1 cellular context compared by ENCODE assay signal in genomic region chr3:131957980-131958379, GRCh38.
TF ChIP-seq lines count a peak whose summit lies in the region.

No MANE protein-coding gene starts in this region.

TF ChIP-seq in GM12878, 131 proteins besides CTCF, POLR2A, EP300 and RAD21 (continued from another document):
- TF ChIP-seq, protein P1, sequence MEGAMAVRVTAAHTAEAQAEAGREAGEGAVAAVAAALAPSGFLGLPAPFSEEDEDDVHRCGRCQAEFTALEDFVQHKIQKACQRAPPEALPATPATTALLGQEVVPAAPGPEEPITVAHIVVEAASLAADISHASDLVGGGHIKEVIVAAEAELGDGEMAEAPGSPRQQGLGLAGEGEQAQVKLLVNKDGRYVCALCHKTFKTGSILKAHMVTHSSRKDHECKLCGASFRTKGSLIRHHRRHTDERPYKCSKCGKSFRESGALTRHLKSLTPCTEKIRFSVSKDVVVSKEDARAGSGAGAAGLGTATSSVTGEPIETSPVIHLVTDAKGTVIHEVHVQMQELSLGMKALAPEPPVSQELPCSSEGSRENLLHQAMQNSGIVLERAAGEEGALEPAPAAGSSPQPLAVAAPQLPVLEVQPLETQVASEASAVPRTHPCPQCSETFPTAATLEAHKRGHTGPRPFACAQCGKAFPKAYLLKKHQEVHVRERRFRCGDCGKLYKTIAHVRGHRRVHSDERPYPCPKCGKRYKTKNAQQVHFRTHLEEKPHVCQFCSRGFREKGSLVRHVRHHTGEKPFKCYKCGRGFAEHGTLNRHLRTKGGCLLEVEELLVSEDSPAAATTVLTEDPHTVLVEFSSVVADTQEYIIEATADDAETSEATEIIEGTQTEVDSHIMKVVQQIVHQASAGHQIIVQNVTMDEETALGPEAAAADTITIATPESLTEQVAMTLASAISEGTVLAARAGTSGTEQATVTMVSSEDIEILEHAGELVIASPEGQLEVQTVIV (IDR thresholded peaks at IDR 0.05; ENCODE audit: borderline replicate concordance, partially characterized antibody) = no peak
- no peak for TF ChIP-seq KLF5 (IDR thresholded peaks at IDR 0.05; ENCODE audit: partially characterized antibody)
- TF ChIP-seq GABPA (IDR thresholded peaks at IDR 0.05; ENCODE audit: low read depth) = no peak
- TF ChIP-seq, protein P2, sequence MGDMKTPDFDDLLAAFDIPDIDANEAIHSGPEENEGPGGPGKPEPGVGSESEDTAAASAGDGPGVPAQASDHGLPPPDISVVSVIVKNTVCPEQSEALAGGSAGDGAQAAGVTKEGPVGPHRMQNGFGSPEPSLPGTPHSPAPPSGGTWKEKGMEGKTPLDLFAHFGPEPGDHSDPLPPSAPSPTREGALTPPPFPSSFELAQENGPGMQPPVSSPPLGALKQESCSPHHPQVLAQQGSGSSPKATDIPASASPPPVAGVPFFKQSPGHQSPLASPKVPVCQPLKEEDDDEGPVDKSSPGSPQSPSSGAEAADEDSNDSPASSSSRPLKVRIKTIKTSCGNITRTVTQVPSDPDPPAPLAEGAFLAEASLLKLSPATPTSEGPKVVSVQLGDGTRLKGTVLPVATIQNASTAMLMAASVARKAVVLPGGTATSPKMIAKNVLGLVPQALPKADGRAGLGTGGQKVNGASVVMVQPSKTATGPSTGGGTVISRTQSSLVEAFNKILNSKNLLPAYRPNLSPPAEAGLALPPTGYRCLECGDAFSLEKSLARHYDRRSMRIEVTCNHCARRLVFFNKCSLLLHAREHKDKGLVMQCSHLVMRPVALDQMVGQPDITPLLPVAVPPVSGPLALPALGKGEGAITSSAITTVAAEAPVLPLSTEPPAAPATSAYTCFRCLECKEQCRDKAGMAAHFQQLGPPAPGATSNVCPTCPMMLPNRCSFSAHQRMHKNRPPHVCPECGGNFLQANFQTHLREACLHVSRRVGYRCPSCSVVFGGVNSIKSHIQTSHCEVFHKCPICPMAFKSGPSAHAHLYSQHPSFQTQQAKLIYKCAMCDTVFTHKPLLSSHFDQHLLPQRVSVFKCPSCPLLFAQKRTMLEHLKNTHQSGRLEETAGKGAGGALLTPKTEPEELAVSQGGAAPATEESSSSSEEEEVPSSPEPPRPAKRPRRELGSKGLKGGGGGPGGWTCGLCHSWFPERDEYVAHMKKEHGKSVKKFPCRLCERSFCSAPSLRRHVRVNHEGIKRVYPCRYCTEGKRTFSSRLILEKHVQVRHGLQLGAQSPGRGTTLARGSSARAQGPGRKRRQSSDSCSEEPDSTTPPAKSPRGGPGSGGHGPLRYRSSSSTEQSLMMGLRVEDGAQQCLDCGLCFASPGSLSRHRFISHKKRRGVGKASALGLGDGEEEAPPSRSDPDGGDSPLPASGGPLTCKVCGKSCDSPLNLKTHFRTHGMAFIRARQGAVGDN (IDR thresholded peaks at IDR 0.05) = no peak
